In the genomic region with DNA sequence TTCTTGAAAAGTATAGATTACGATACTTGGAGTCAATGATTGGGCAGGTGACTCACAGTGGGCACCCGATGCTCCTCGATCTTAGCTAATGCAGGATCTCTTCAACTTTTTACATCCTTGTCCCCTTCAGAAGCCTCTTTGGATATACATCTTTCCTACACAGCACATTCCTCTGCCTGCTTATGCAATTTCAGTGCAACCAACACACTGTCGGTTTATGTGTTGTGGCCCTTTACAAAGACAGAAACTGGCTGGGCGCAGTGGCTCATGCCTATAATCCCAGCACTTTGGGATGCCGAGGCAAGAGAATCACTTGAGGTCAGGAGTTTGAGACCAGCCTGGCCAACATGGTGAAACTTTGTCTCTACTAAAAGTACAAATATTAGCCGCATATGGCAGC, we compare ENCODE assay signal across 20 cellular contexts. TPM values are rescaled to one million over a fixed set of nuclear protein-coding genes. Genes with fewer than 3 reads are reported as not detected.
DNase-seq lines count a peak whose midpoint lies in the region; ATAC-seq, FAIRE-seq and TF ChIP-seq lines count a peak whose summit lies in the region.
"Had no signal": no experiment of that assay in that cellular context is flagged by ENCODE, and none has a peak within 500 bp of the region (broad histone marks: within the 10 kb centered on the region; RNA-seq: fewer than 3 reads in every experiment).

No MANE protein-coding gene starts in this region.

- no peak for TF ChIP-seq RAD21 in K562 (CRISPR knock-in tag; conservative IDR thresholded peaks at IDR 0.05 in 1 of 2, IDR thresholded peaks at IDR 0.05 in 1 of 2)

- H3K27me3 Mint-ChIP-seq in osteocyte (ENCODE audit: unreplicated experiment), result no peaks in the 10 kb centered on the region
- H3K27me3 Mint-ChIP-seq in type B pancreatic cell, result peaks cover 24% of the 10 kb centered on the region

- peaks cover 6% of the 10 kb centered on the region in 2 experiments; a peak in 2 of 5 replicates for H3K4me1 ChIP-seq in K562 (replicated peaks in 1 of 2; ENCODE audit: control insufficient read depth in 2 of 2, insufficient read depth in 2 of 2, low read length in 2 of 2)
- H3K4me1 ChIP-seq: BE2C had no signal

- no peak for FAIRE-seq in K562 (lab: Jason Lieb, UNC)
- FAIRE-seq: A204.1, GM12878, H1 had no signal

- H3K9ac ChIP-seq in K562 (ENCODE audit: insufficient read depth in 1 of 2, low read depth in 2 of 2, low read length in 2 of 2), result no peak overlapping the region

- H3K36me3 Mint-ChIP-seq in osteocyte (ENCODE audit: unreplicated experiment), result no peaks in the 10 kb centered on the region
- H3K36me3 Mint-ChIP-seq in type B pancreatic cell, result no peaks in the 10 kb centered on the region
- H3K36me3 Mint-ChIP-seq: CD4-positive, alpha-beta memory T cell had no signal

- no peaks in the 10 kb centered on the region for H3K79me2 ChIP-seq in K562 (ENCODE audit: control insufficient read depth, insufficient read depth, low read length)

- WGBS in K562 (ENCODE audit: insufficient coverage, low coverage, missing lambda C conversion rate), result 28% methylated on average over 7 of the region's 7 CpGs

- H3K27ac Mint-ChIP-seq in osteocyte (ENCODE audit: unreplicated experiment) (no peak overlapping the region), type B pancreatic cell (no peak overlapping the region)
- H3K27ac Mint-ChIP-seq: HFFc6, IgD-negative memory B cell had no signal

- H3K4me3 Mint-ChIP-seq in osteocyte (ENCODE audit: unreplicated experiment), result no peak overlapping the region
- no peak overlapping the region for H3K4me3 Mint-ChIP-seq in type B pancreatic cell
- H3K4me3 Mint-ChIP-seq: CD4-positive, alpha-beta memory T cell; HFFc6 had no signal

- no peak for TF ChIP-seq POLR2A in K562 (conservative IDR thresholded peaks at IDR 0.05)

- DNase-seq in H4 (ENCODE audit: low spot score) (peak; percentile 5), K562 (ENCODE audit: extremely low read depth in 1 of 4, low spot score in 3 of 4) (no peak), osteocyte (ENCODE audit: extremely low spot score, unreplicated experiment) (peak; percentile 48), type B pancreatic cell (ENCODE audit: extremely low spot score, unreplicated experiment) (peak; percentile 7), NCI-H146 (lab: John Stamatoyannopoulos, UW) (no peak)
- DNase-seq: BE2C; CD4-positive, alpha-beta memory T cell; DMS79; HCEC 1CT; HFFc6 had no signal

- H3K36me3 ChIP-seq in K562 (ENCODE audit: control insufficient read depth, insufficient read depth, low read length), result no peaks in the 10 kb centered on the region
- H3K36me3 ChIP-seq: BE2C had no signal

- no peak overlapping the region; the same call in 1 of the 2 replicates for H3K4me2 ChIP-seq in K562 (ENCODE audit: insufficient read depth, low read length)

- intact Hi-C loops in K562 (cut with micrococcal nuclease), result no loop called here

- no peaks in the 10 kb centered on the region for H4K20me1 ChIP-seq in K562 (replicated peaks; ENCODE audit: control insufficient read depth, insufficient read depth, low read length)

- TF ChIP-seq CTCF in K562 (IDR thresholded peaks at IDR 0.05 in 2 of 3, conservative IDR thresholded peaks at IDR 0.05 in 1 of 3; ENCODE audit: insufficient read depth in 2 of 3, low read depth in 1 of 3, low read length in 3 of 3), result no peak
- no peak for TF ChIP-seq CTCF in osteocyte (IDR thresholded peaks at IDR 0.05)
- no peak for TF ChIP-seq CTCF in type B pancreatic cell (conservative IDR thresholded peaks at IDR 0.05)

- no peaks in the 10 kb centered on the region for H3K9me3 ChIP-seq in K562 (replicated peaks; ENCODE audit: control insufficient read depth, insufficient read depth, low read depth, low read length)
- H3K9me3 ChIP-seq: BE2C had no signal

- in situ Hi-C loops in K562 (cut with MboI), result no loop called here

- H3K4me3 ChIP-seq in K562, result no peak overlapping the region
- H3K4me3 ChIP-seq: GM12878 had no signal

- TF ChIP-seq EP300 in K562 (IDR thresholded peaks at IDR 0.05; ENCODE audit: low read length), result peak; percentile 28; the same call in 1 of the 2 replicates

- no TSS peak for BruUV-seq in K562 (replicated peaks; lab: Mats Ljungman, UMichigan)

- H3K4me1 Mint-ChIP-seq in osteocyte (ENCODE audit: unreplicated experiment), result no peaks in the 10 kb centered on the region
- no peaks in the 10 kb centered on the region for H3K4me1 Mint-ChIP-seq in type B pancreatic cell (ENCODE audit: unreplicated experiment)

- no peaks in the 10 kb centered on the region for H3K9me1 ChIP-seq in K562 (ENCODE audit: control insufficient read depth, insufficient read depth, low read length)

- H3K27me3 ChIP-seq in K562 (ENCODE audit: control insufficient read depth in 2 of 2, insufficient read depth in 2 of 2, low read length in 2 of 2), result peaks cover 0 to 2% of the 10 kb centered on the region in 2 experiments; a peak in 1 of 5 replicates
- H3K27me3 ChIP-seq: BE2C had no signal

- POLR2A ChIA-PET in K562 (lab: Yijun Ruan, JAX), result interaction anchor here (0.6 kb wide), 1 partner anchor 52 kb away, joined by 6 read pairs; no protein-coding TSS in a partner anchor

- CTCF ChIA-PET in K562 (lab: Yijun Ruan, JAX; ENCODE audit: low intra/inter-chr PET ratio), result no interaction called here

- no peak overlapping the region for H3K27ac ChIP-seq in K562 (ENCODE audit: extremely low read depth, low read depth, low read length)
- H3K27ac ChIP-seq: C4-2B had no signal

- peak; percentile 40; the same call in 2 of the 3 replicates for ATAC-seq in K562
- no peak for ATAC-seq in GM18907 (IDR thresholded peaks at IDR 0.05; ENCODE audit: unreplicated experiment)
- ATAC-seq in HG02678 (IDR thresholded peaks at IDR 0.05; ENCODE audit: unreplicated experiment), result no peak
- ATAC-seq: GM12878 had no signal

- H3K9me3 Mint-ChIP-seq in osteocyte (ENCODE audit: unreplicated experiment) (no peaks in the 10 kb centered on the region), type B pancreatic cell (no peaks in the 10 kb centered on the region)
- H3K9me3 Mint-ChIP-seq: HFFc6 had no signal

- no peak overlapping the region for H2AFZ ChIP-seq in K562 (ENCODE audit: low read depth, low read length)

RNA-seq across cellular contexts. Expression of a gene that starts 2.6 kb away (rescaled TPM):
- total RNA-seq in H4 (2014; rRNA removed; shearing (Covaris generic)), result 0.21 TPM in 1 of 2 replicates, not detected in the other
- not detected in 2 replicates for total RNA-seq in K562 (2011; cell fraction: chromatin; rRNA removed; ENCODE audit: low replicate concordance)
- total RNA-seq in K562 (2011; cell fraction: nucleolus; rRNA removed), result not detected in 2 replicates
- not detected in 2 replicates for total RNA-seq in K562 (2011; cell fraction: nucleoplasm; rRNA removed)
- total RNA-seq in K562 (2014; rRNA removed), result not detected in 2 replicates
- total RNA-seq in K562 (2014; rRNA removed; fragmentation: Illumina TruSeq; extraction: Trizol), result not detected in 2 replicates
- total RNA-seq in K562 (2015; rRNA removed; fragmentation: Illumina TruSeq; extraction: Trizol), result not detected in 2 replicates
- total RNA-seq in K562 (2021), result not detected in 2 replicates
- not detected in 2 replicates for polyA plus RNA-seq in K562 (2011; rRNA removed)
- not detected in 2 replicates for polyA plus RNA-seq in K562 (2011; cell fraction: cytosol; rRNA removed)
- polyA plus RNA-seq in K562 (2011; cell fraction: nucleus; rRNA removed), result not detected in 2 replicates
- polyA plus RNA-seq in K562 (2012), result 0.10 TPM in 1 of 2 replicates, not detected in the other
- polyA plus RNA-seq in K562 (2014; fragmentation: Illumina TruSeq; extraction: Trizol), result not detected in 2 replicates
- not detected for polyA plus RNA-seq in K562 (2014; fragmentation: Nextera tagmentation; extraction: Ambion mirVana)
- not detected in 2 replicates for polyA plus RNA-seq in K562 (2014; rRNA removed)
- not detected in 2 replicates for polyA minus RNA-seq in K562 (2011; rRNA and poly(A)+ RNA removed)
- polyA minus RNA-seq in K562 (2011; cell fraction: cytosol; rRNA and poly(A)+ RNA removed), result not detected in 2 replicates
- not detected in 2 replicates for polyA minus RNA-seq in K562 (2011; cell fraction: nucleus; rRNA and poly(A)+ RNA removed)
- total RNA-seq in osteocyte, result not detected in 2 replicates
- not detected in 2 replicates for total RNA-seq in type B pancreatic cell (ENCODE audit: low replicate concordance)
- total RNA-seq: CD4-positive, alpha-beta memory T cell; G401; H1; HFFc6; HT1080 had no signal
- polyA plus RNA-seq: AG04450; CD4-positive, alpha-beta memory T cell; GM12878; H1; IgD-negative memory B cell had no signal

RNA-seq across cellular contexts. Expression of a gene that starts 15.2 kb away (rescaled TPM):
- total RNA-seq in H4 (2014; rRNA removed; shearing (Covaris generic)), result 0.21 TPM in 1 of 2 replicates, not detected in the other
- not detected in 2 replicates for total RNA-seq in K562 (2011; cell fraction: chromatin; rRNA removed; ENCODE audit: low replicate concordance)
- total RNA-seq in K562 (2011; cell fraction: nucleolus; rRNA removed), result not detected in 2 replicates
- not detected in 2 replicates for total RNA-seq in K562 (2011; cell fraction: nucleoplasm; rRNA removed)
- total RNA-seq in K562 (2014; rRNA removed) (not detected in 2 replicates), K562 (2014; rRNA removed; fragmentation: Illumina TruSeq; extraction: Trizol) (not detected in 2 replicates), K562 (2015; rRNA removed; fragmentation: Illumina TruSeq; extraction: Trizol) (not detected in 2 replicates), K562 (2021) (not detected in 2 replicates), osteocyte (not detected in 2 replicates), type B pancreatic cell (ENCODE audit: low replicate concordance) (0.34 and 0.45 TPM in 2 replicates)
- polyA plus RNA-seq in K562 (2011; rRNA removed) (not detected in 2 replicates), K562 (2014; fragmentation: Illumina TruSeq; extraction: Trizol) (not detected in 2 replicates), K562 (2014; fragmentation: Nextera tagmentation; extraction: Ambion mirVana) (not detected), K562 (2014; rRNA removed) (not detected in 2 replicates)
- polyA plus RNA-seq in K562 (2011; cell fraction: cytosol; rRNA removed), result not detected in 2 replicates
- polyA plus RNA-seq in K562 (2011; cell fraction: nucleus; rRNA removed), result not detected in 2 replicates
- polyA plus RNA-seq in K562 (2012), result not detected in 2 replicates
- not detected in 2 replicates for polyA minus RNA-seq in K562 (2011; rRNA and poly(A)+ RNA removed)
- not detected in 2 replicates for polyA minus RNA-seq in K562 (2011; cell fraction: cytosol; rRNA and poly(A)+ RNA removed)
- not detected in 2 replicates for polyA minus RNA-seq in K562 (2011; cell fraction: nucleus; rRNA and poly(A)+ RNA removed)
- total RNA-seq: CD4-positive, alpha-beta memory T cell; G401; H1; HFFc6 had no signal
- polyA plus RNA-seq: AG04450; CD4-positive, alpha-beta memory T cell; H1; IgD-negative memory B cell had no signal

RNA-seq across cellular contexts. Expression of a gene that starts 25.8 kb away (rescaled TPM):
- total RNA-seq in H4 (2014; rRNA removed; shearing (Covaris generic)), result not detected in 2 replicates
- 0.28 TPM in 1 of 2 replicates, not detected in the other for total RNA-seq in K562 (2011; cell fraction: chromatin; rRNA removed; ENCODE audit: low replicate concordance)
- total RNA-seq in K562 (2011; cell fraction: nucleolus; rRNA removed), result 0.13 and 0.17 TPM in 2 replicates
- total RNA-seq in K562 (2011; cell fraction: nucleoplasm; rRNA removed), result not detected in 2 replicates
- total RNA-seq in K562 (2014; rRNA removed) (not detected in 2 replicates), K562 (2014; rRNA removed; fragmentation: Illumina TruSeq; extraction: Trizol) (not detected in 2 replicates), K562 (2015; rRNA removed; fragmentation: Illumina TruSeq; extraction: Trizol) (not detected in 2 replicates), K562 (2021) (not detected in 2 replicates), osteocyte (not detected in 2 replicates), type B pancreatic cell (ENCODE audit: low replicate concordance) (2.1 and 2.7 TPM in 2 replicates)
- polyA plus RNA-seq in K562 (2011; rRNA removed) (not detected in 2 replicates), K562 (2014; fragmentation: Illumina TruSeq; extraction: Trizol) (not detected in 2 replicates), K562 (2014; fragmentation: Nextera tagmentation; extraction: Ambion mirVana) (not detected), K562 (2014; rRNA removed) (not detected in 2 replicates)
- not detected in 2 replicates for polyA plus RNA-seq in K562 (2011; cell fraction: cytosol; rRNA removed)
- 0.06 TPM in 1 of 2 replicates, not detected in the other for polyA plus RNA-seq in K562 (2011; cell fraction: nucleus; rRNA removed)
- not detected in 2 replicates for polyA plus RNA-seq in K562 (2012)
- not detected in 2 replicates for polyA minus RNA-seq in K562 (2011; rRNA and poly(A)+ RNA removed)
- not detected in 2 replicates for polyA minus RNA-seq in K562 (2011; cell fraction: cytosol; rRNA and poly(A)+ RNA removed)
- polyA minus RNA-seq in K562 (2011; cell fraction: nucleus; rRNA and poly(A)+ RNA removed), result not detected in 2 replicates
- total RNA-seq: CD4-positive, alpha-beta memory T cell; G401; H1; HFFc6 had no signal
- polyA plus RNA-seq: AG04450; CD4-positive, alpha-beta memory T cell; H1 had no signal

RNA-seq across cellular contexts. Expression of a gene that starts 44.5 kb away (rescaled TPM):
- total RNA-seq in H4 (2014; rRNA removed; shearing (Covaris generic)), result 1.9 and 6.1 TPM in 2 replicates
- total RNA-seq in K562 (2011; cell fraction: chromatin; rRNA removed; ENCODE audit: low replicate concordance), result 29.7 and 39.0 TPM in 2 replicates
- 22.1 and 24.3 TPM in 2 replicates for total RNA-seq in K562 (2011; cell fraction: nucleolus; rRNA removed)
- 23.2 and 26.7 TPM in 2 replicates for total RNA-seq in K562 (2011; cell fraction: nucleoplasm; rRNA removed)
- total RNA-seq in K562 (2014; rRNA removed) (5.0 and 5.3 TPM in 2 replicates), K562 (2014; rRNA removed; fragmentation: Illumina TruSeq; extraction: Trizol) (2.3 and 2.4 TPM in 2 replicates), K562 (2015; rRNA removed; fragmentation: Illumina TruSeq; extraction: Trizol) (1.7 and 2.1 TPM in 2 replicates), K562 (2021) (3.5 and 5.9 TPM in 2 replicates), osteocyte (not detected in 2 replicates), type B pancreatic cell (ENCODE audit: low replicate concordance) (0.92 and 2.1 TPM in 2 replicates)
- polyA plus RNA-seq in K562 (2011; rRNA removed) (2.4 and 4.2 TPM in 2 replicates), K562 (2014; fragmentation: Illumina TruSeq; extraction: Trizol) (3.7 and 4.1 TPM in 2 replicates), K562 (2014; fragmentation: Nextera tagmentation; extraction: Ambion mirVana) (under 1 TPM; 0.29 to 0.84 TPM), K562 (2014; rRNA removed) (4.1 and 6.2 TPM in 2 replicates)
- polyA plus RNA-seq in K562 (2011; cell fraction: cytosol; rRNA removed), result 2.3 and 3.4 TPM in 2 replicates
- 5.1 and 17.6 TPM in 2 replicates for polyA plus RNA-seq in K562 (2011; cell fraction: nucleus; rRNA removed)
- polyA plus RNA-seq in K562 (2012), result 3.0 and 4.6 TPM in 2 replicates
- 1.4 and 6.6 TPM in 2 replicates for polyA minus RNA-seq in K562 (2011; rRNA and poly(A)+ RNA removed)
- 3.2 TPM in 1 of 2 replicates, not detected in the other for polyA minus RNA-seq in K562 (2011; cell fraction: cytosol; rRNA and poly(A)+ RNA removed)
- 1.6 and 3.8 TPM in 2 replicates for polyA minus RNA-seq in K562 (2011; cell fraction: nucleus; rRNA and poly(A)+ RNA removed)
- total RNA-seq: G401 had no signal
- polyA plus RNA-seq: AG04450 had no signal

Comparison
In these comparisons a context has a peak if more than half of its experiments do, and no peak if none do; other contexts are left out.
1. DNase-seq: peak in H4 (single experiment), osteocyte (single experiment) and type B pancreatic cell (single experiment); none in K562 (0 of 4) and NCI-H146 (single experiment).